In genomic region chr4:8274772-8275241, GRCh38 we compare ENCODE assay signal across 8 cellular contexts. TPM values are rescaled to one million over a fixed set of nuclear protein-coding genes. Genes with fewer than 3 reads are reported as not detected.
DNase-seq lines count a peak whose midpoint lies in the region; ATAC-seq and TF ChIP-seq lines count a peak whose summit lies in the region.

No MANE protein-coding gene starts in this region.

- no peaks in the 10 kb centered on the region for H3K9me3 ChIP-seq in psoas muscle
- H3K9me3 ChIP-seq in effector memory CD4-positive, alpha-beta T cell (ENCODE audit: control insufficient read depth, low read length) = no peaks in the 10 kb centered on the region

- no peak overlapping the region for H3K27ac ChIP-seq in psoas muscle
- no peak overlapping the region for H3K27ac ChIP-seq in effector memory CD4-positive, alpha-beta T cell (ENCODE audit: insufficient read depth, low read length, poor library complexity, severe bottlenecking)

- ATAC-seq in SK-N-SH treated with all-trans-retinoic acid at 6 μM for 48 hours (peak; percentile 93), Right ventricle myocardium superior (ENCODE audit: poor library complexity) (peak; percentile 73), psoas muscle (peak; percentile 78 to 87 (median 86)), HG02884 (IDR thresholded peaks at IDR 0.05; ENCODE audit: unreplicated experiment) (no peak), GM18868 (IDR thresholded peaks at IDR 0.05; ENCODE audit: unreplicated experiment) (no peak)

- intact Hi-C loops in Right ventricle myocardium superior (cut with DNase I) (loop anchor here (2.0 kb wide), 1 partner anchor 128 kb away; no protein-coding TSS in a partner anchor), psoas muscle (cut with DNase I) (no loop called here)

- H3K4me1 ChIP-seq in psoas muscle = peaks cover 51% of the 10 kb centered on the region
- H3K4me1 ChIP-seq in effector memory CD4-positive, alpha-beta T cell (ENCODE audit: control insufficient read depth, insufficient read depth, low read length, poor library complexity, severe bottlenecking) = no peaks in the 10 kb centered on the region

- DNase-seq in EH (ENCODE audit: low read depth) = peak; percentile 91
- peak; percentile 95 for DNase-seq in Right ventricle myocardium superior
- peak; percentile 92 to 95 for DNase-seq in psoas muscle
- no peak for DNase-seq in effector memory CD4-positive, alpha-beta T cell
- no peak for DNase-seq in stimulated activated CD4-positive, alpha-beta T cell treated with anti-CD3 and anti-CD28 coated beads, Interleukin-1b, Interleukin-23, amount 100 ng/mL, for 48 hours

- WGBS in psoas muscle, 3 donors = 17 to 24% (median 18%) methylated on average over 12 of the region's 12 CpGs

- no peaks in the 10 kb centered on the region for H3K36me3 ChIP-seq in psoas muscle (ENCODE audit: insufficient read depth in 1 of 2, low read depth in 1 of 2)
- H3K36me3 ChIP-seq in effector memory CD4-positive, alpha-beta T cell (ENCODE audit: control insufficient read depth, insufficient read depth, low read length) = no peaks in the 10 kb centered on the region

- H3K27me3 ChIP-seq in psoas muscle (ENCODE audit: insufficient read depth in 3 of 3, low read length in 2 of 3) = no peaks in the 10 kb centered on the region
- H3K27me3 ChIP-seq in effector memory CD4-positive, alpha-beta T cell (replicated peaks; ENCODE audit: control insufficient read depth, insufficient read depth, low read length, poor library complexity, severe bottlenecking) = peaks cover 10% of the 10 kb centered on the region

- peak; percentile 41 for TF ChIP-seq CTCF in psoas muscle (IDR thresholded peaks at IDR 0.05)

- H3K4me3 ChIP-seq in psoas muscle = no peak overlapping the region
- H3K4me3 ChIP-seq in effector memory CD4-positive, alpha-beta T cell (ENCODE audit: insufficient read depth, low read depth, low read length, poor library complexity, severe bottlenecking) = no peak overlapping the region

TF ChIP-seq in SK-N-SH treated with all-trans-retinoic acid at 6 μM for 48 hours, 23 proteins besides CTCF, POLR2A, EP300 and RAD21:
- 0 out of 2 replicates have a peak, but pooled peaks have one; percentile 59 for TF ChIP-seq TSHZ2 (CRISPR knock-in tag; IDR thresholded peaks at IDR 0.05)
- TF ChIP-seq CSDC2 (CRISPR knock-in tag; IDR thresholded peaks at IDR 0.05) = no peak
- TF ChIP-seq TCF4 (CRISPR knock-in tag; IDR thresholded peaks at IDR 0.05; ENCODE audit: borderline replicate concordance) = peak; percentile 74; the same call in 1 of the 2 replicates

RNA-seq across cellular contexts. Expression of gene HTRA3, which starts 5.3 kb away (rescaled TPM):
- total RNA-seq in Right ventricle myocardium superior (123 TPM), psoas muscle (10 to 100 TPM in 2 of 4 donors, 1 to 10 TPM in 2; 7.2 to 26.4 (median 17.0) TPM)
- 10 to 100 TPM; 11.1 to 15.5 (median 14.0) TPM for polyA plus RNA-seq in psoas muscle

Comparison
In these comparisons a context has a peak if more than half of its experiments do, and no peak if none do; other contexts are left out.
1. DNase-seq: peak in EH (single experiment), Right ventricle myocardium superior (single experiment) and psoas muscle (2 of 2); none in effector memory CD4-positive, alpha-beta T cell (0 of 3) and stimulated activated CD4-positive, alpha-beta T cell treated with anti-CD3 and anti-CD28 coated beads, Interleukin-1b, Interleukin-23, amount 100 ng/mL, for 48 hours (single experiment).
2. ATAC-seq: peak in SK-N-SH treated with all-trans-retinoic acid at 6 μM for 48 hours (single experiment), Right ventricle myocardium superior (single experiment) and psoas muscle (4 of 4); none in HG02884 (single experiment) and GM18868 (single experiment).